ENCODE assay signal across 8 cellular contexts in genomic region chr4:47914219-47914925, GRCh38. TPM values are rescaled to one million over a fixed set of nuclear protein-coding genes. Genes with fewer than 3 reads are reported as not detected.
DNase-seq lines count a peak whose midpoint lies in the region; ATAC-seq and TF ChIP-seq lines count a peak whose summit lies in the region.

Gene NFXL1, minus strand, starts transcription at chr4:47914583. Its CDS starts 380 bp downstream, at chr4:47914203.

- H3K36me3 ChIP-seq in liver (ENCODE audit: control insufficient read depth in 4 of 4, insufficient read depth in 3 of 4, low read depth in 1 of 4, low read length in 3 of 4), result peaks cover 0 to 8% (median 6%) of the 10 kb centered on the region in 4 donors

- CTCF ChIA-PET in CD4-positive, alpha-beta T cell (lab: Charles Lee), result no interaction called here

- ATAC-seq in CD4-positive, alpha-beta T cell (ENCODE audit: poor library complexity), result peak; percentile 95
- peak; percentile 97 for ATAC-seq in GM19452 (IDR thresholded peaks at IDR 0.05; ENCODE audit: unreplicated experiment)
- ATAC-seq in HG03575 (IDR thresholded peaks at IDR 0.05; ENCODE audit: extremely low read depth, insufficient number of reproducible peaks, low FRiP score, unreplicated experiment), result peak; percentile 85

- H3K9ac ChIP-seq in liver (ENCODE audit: low read depth in 1 of 2, low read length in 2 of 2), result peak within 1 kb of the TSS; percentile 61 to 75

- peak within 1 kb of the TSS; percentile 95 for H3K27ac Mint-ChIP-seq in CD4-positive, alpha-beta T cell

- peak; percentile 92 to 96 (median 94) for DNase-seq in CD4-positive, alpha-beta T cell
- DNase-seq in NCI-H82 (lab: John Stamatoyannopoulos, UW) (peak; percentile 97), dermis microvascular lymphatic vessel endothelial cell (ENCODE audit: low read depth in 2 of 2) (peak; percentile 88 to 98)
- peak; percentile 95 to 97 for DNase-seq in activated CD4-positive, alpha-beta T cell treated with anti-CD3 and anti-CD28 coated beads, Interleukin-2, amount 50 U/mL, for 48 hours
- peak; percentile 95 for DNase-seq in stimulated activated CD4-positive, alpha-beta T cell treated with anti-CD3 and anti-CD28 coated beads, Interleukin-4, amount 100 ng/mL, for 1 hour

- no peaks in the 10 kb centered on the region for H3K9me3 ChIP-seq in CD4-positive, alpha-beta T cell (ENCODE audit: control insufficient read depth, low read length)
- no peaks in the 10 kb centered on the region for H3K9me3 ChIP-seq in liver (ENCODE audit: control insufficient read depth in 4 of 4, low read length in 3 of 4)

- intact Hi-C loops in CD4-positive, alpha-beta T cell (cut with DNase I, micrococcal nuclease), result loop anchor here (1.0 to 10.0 kb wide), 6 partner anchors 220 to 920 kb away; partner anchors contain the start of genes OCIAD1 (in 2 of the 2), COMMD8 (in 1 of the 2), SLAIN2 (in 1 of the 2) and TXK (in 1 of the 2)

- TF ChIP-seq RAD21 in liver (IDR thresholded peaks at IDR 0.05), result no peak

- H3K4me1 Mint-ChIP-seq in CD4-positive, alpha-beta T cell (ENCODE audit: low read depth), result peaks cover 47% of the 10 kb centered on the region

- H3K27me3 ChIP-seq in CD4-positive, alpha-beta T cell (ENCODE audit: control insufficient read depth, insufficient read depth, low read length), result no peaks in the 10 kb centered on the region
- H3K27me3 ChIP-seq in liver (ENCODE audit: control insufficient read depth in 4 of 4, insufficient read depth in 4 of 4, low read length in 3 of 4), result no peaks in the 10 kb centered on the region

- H3K27ac ChIP-seq in CD4-positive, alpha-beta T cell (ENCODE audit: low read depth, low read length), result peak within 1 kb of the TSS; percentile 67
- H3K27ac ChIP-seq in liver (ENCODE audit: low read depth in 1 of 2, low read length in 2 of 2), result peak within 1 kb of the TSS; percentile 68 to 87

- H3K36me3 Mint-ChIP-seq in CD4-positive, alpha-beta T cell (ENCODE audit: low read depth), result peaks cover 29% of the 10 kb centered on the region

- WGBS in liver, result under 1% methylated on average over 55 of the region's 55 CpGs

- peak within 1 kb of the TSS; percentile 71 to 98 (median 76) for H3K4me3 ChIP-seq in liver (ENCODE audit: low read depth in 1 of 3, low read length in 3 of 3)

- no peaks in the 10 kb centered on the region for H3K9me3 Mint-ChIP-seq in CD4-positive, alpha-beta T cell

- no peak for TF ChIP-seq CTCF in CD4-positive, alpha-beta T cell (IDR thresholded peaks at IDR 0.05)
- TF ChIP-seq CTCF in liver (IDR thresholded peaks at IDR 0.05; ENCODE audit: low read depth, low read length, missing input control), result no peak

- POLR2A ChIA-PET in CD4-positive, alpha-beta T cell (lab: Charles Lee), result interaction anchor here (0.6 to 1.1 kb wide), 8 partner anchors 9 to 451 kb away, joined by 3 to 7 read pairs (median 4); partner anchors contain the start of genes COMMD8 and SLAIN2

- H3K4me1 ChIP-seq in liver (ENCODE audit: control insufficient read depth in 4 of 4, insufficient read depth in 4 of 4, low read length in 3 of 4), result peaks cover 0 to 17% (median 5%) of the 10 kb centered on the region in 4 donors

- peak within 1 kb of the TSS; percentile 96 for H3K4me3 Mint-ChIP-seq in CD4-positive, alpha-beta T cell

- H3K27me3 Mint-ChIP-seq in CD4-positive, alpha-beta T cell, result no peaks in the 10 kb centered on the region

TF ChIP-seq in liver, 16 proteins besides CTCF, POLR2A, EP300 and RAD21:
- TF ChIP-seq NR2F2 (IDR thresholded peaks at IDR 0.05) (peak; percentile 65), ZBTB33 (IDR thresholded peaks at IDR 0.05) (peak; percentile 65), GABPA (IDR thresholded peaks at IDR 0.05 in 1 of 2, conservative IDR thresholded peaks at IDR 0.05 in 1 of 2) (peak; percentile 69 to 94), FOXA2 (IDR thresholded peaks at IDR 0.05) (no peak), RXRA (IDR thresholded peaks at IDR 0.05) (no peak), YY1 (IDR thresholded peaks at IDR 0.05) (peak; percentile 74), TAF1 (conservative IDR thresholded peaks at IDR 0.05) (peak; percentile 86), MAX (IDR thresholded peaks at IDR 0.05) (peak; percentile 96), SP1 (IDR thresholded peaks at IDR 0.05) (peak; percentile 65), JUND (IDR thresholded peaks at IDR 0.05) (peak in 1 of 2 donors; percentile 63), FOXA1 (IDR thresholded peaks at IDR 0.05) (no peak), REST (IDR thresholded peaks at IDR 0.05) (peak; percentile 92), ATF3 (IDR thresholded peaks at IDR 0.05) (no peak), EGR1 (IDR thresholded peaks at IDR 0.05; ENCODE audit: low read depth in 2 of 2) (peak; percentile 80 to 96), HNF4A (conservative IDR thresholded peaks at IDR 0.05) (peak; percentile 44), HNF4G (IDR thresholded peaks at IDR 0.05) (no peak)
TF ChIP-seq in liver: peak in this region for 11.

RNA-seq across cellular contexts. Expression of gene NFXL1, which starts in this region (rescaled TPM):
- 1 to 10 TPM; 9.0 to 9.9 TPM for total RNA-seq in CD4-positive, alpha-beta T cell
- 3.7 and 4.7 TPM in 2 replicates for total RNA-seq in dermis microvascular lymphatic vessel endothelial cell
- total RNA-seq in liver, result 1 to 10 TPM; 5.5 to 9.9 TPM
- polyA plus RNA-seq in liver, result 1 to 10 TPM; 3.9 to 5.4 TPM

Comparison
In these comparisons a context has a peak if more than half of its experiments do, and no peak if none do; other contexts are left out.
1. Peak in every context shown above with its lines: DNase-seq, ATAC-seq, H3K4me3 ChIP-seq and H3K27ac ChIP-seq.